In genomic region chr13:60431108-60431700, GRCh38 we compare ENCODE assay signal across 9 cellular contexts. TPM values are rescaled to one million over a fixed set of nuclear protein-coding genes. Genes with fewer than 3 reads are reported as not detected.
DNase-seq lines count a peak whose midpoint lies in the region; ATAC-seq, FAIRE-seq and TF ChIP-seq lines count a peak whose summit lies in the region.
"Had no signal": no experiment of that assay in that cellular context is flagged by ENCODE, and none has a peak within 500 bp of the region (broad histone marks: within the 10 kb centered on the region; RNA-seq: fewer than 3 reads in every experiment).

No MANE protein-coding gene starts in this region.

- no peaks in the 10 kb centered on the region for H3K27me3 ChIP-seq in esophagus muscularis mucosa

- H3K27ac Mint-ChIP-seq in natural killer cell: no peak overlapping the region

- H3K27me3 Mint-ChIP-seq in natural killer cell (ENCODE audit: low read depth in 2 of 2): no peaks in the 10 kb centered on the region

- H3K9me3 ChIP-seq in HEK293 (ENCODE audit: control insufficient read depth, insufficient read depth, low read depth, low read length) (no peaks in the 10 kb centered on the region), esophagus muscularis mucosa (no peaks in the 10 kb centered on the region)
- H3K9me3 ChIP-seq: HAP-1 had no signal

- FAIRE-seq in A204.1 (lab: Jason Lieb, UNC): peak; percentile 99

- ATAC-seq in natural killer cell: peak; percentile 82 to 89 (median 84)

- peaks cover 32 to 34% of the 10 kb centered on the region in 2 donors for H3K4me1 Mint-ChIP-seq in natural killer cell

- POLR2A ChIA-PET in HEK293 (lab: Yijun Ruan, JAX): no interaction called here

- DNase-seq in GM12864 (ENCODE audit: low read depth): peak; percentile 54
- peak; percentile 66 for DNase-seq in LoVo (ENCODE audit: low spot score)
- peak; percentile 77 for DNase-seq in SIG-M5 treated with dmso at 0.1 percent for 504 hours (lab: John Stamatoyannopoulos, UW; ENCODE audit: unreplicated experiment)
- DNase-seq in esophagus muscularis mucosa (ENCODE audit: extremely low spot score): no peak
- no peak for DNase-seq in natural killer cell
- no peak for DNase-seq in HK-2 (ENCODE audit: unreplicated experiment)

- intact Hi-C loops in esophagus muscularis mucosa (cut with DNase I) (loop anchor here (2.0 kb wide), 1 partner anchor 36 kb away; no protein-coding TSS in a partner anchor), natural killer cell (cut with micrococcal nuclease) (loop anchor here (2.0 to 5.0 kb wide), 3 partner anchors 34 to 1039 kb away; partner anchors contain the start of gene TDRD3)

- H3K4me3 ChIP-seq in GM12864 (ENCODE audit: low read depth, low read length): no peak overlapping the region
- H3K4me3 ChIP-seq in HEK293 (ENCODE audit: low read depth, low read length): no peak overlapping the region
- no peak overlapping the region for H3K4me3 ChIP-seq in esophagus muscularis mucosa
- H3K4me3 ChIP-seq: HAP-1 had no signal

- CTCF ChIA-PET in HEK293 (lab: Yijun Ruan, JAX): interaction anchor here (1.0 to 2.2 kb wide), 5 partner anchors 36 to 104 kb away, joined by 5 to 6 read pairs (median 5); no protein-coding TSS in a partner anchor

- TF ChIP-seq EP300 in esophagus muscularis mucosa (IDR thresholded peaks at IDR 0.05): no peak

- no peaks in the 10 kb centered on the region for H3K9me3 Mint-ChIP-seq in natural killer cell

- no peak overlapping the region for H3K4me3 Mint-ChIP-seq in natural killer cell

- no peak for TF ChIP-seq POLR2A in esophagus muscularis mucosa (IDR thresholded peaks at IDR 0.05; ENCODE audit: low read depth)

- H3K36me3 Mint-ChIP-seq in natural killer cell: no peaks in the 10 kb centered on the region

- H3K4me1 ChIP-seq in HEK293 (ENCODE audit: control insufficient read depth, insufficient read depth, low read length) (no peaks in the 10 kb centered on the region), esophagus muscularis mucosa (no peaks in the 10 kb centered on the region)
- H3K4me1 ChIP-seq: HAP-1 had no signal

- TF ChIP-seq CTCF in GM12864 (IDR thresholded peaks at IDR 0.05; ENCODE audit: low read depth, low read length, missing control alignments) (peak; percentile 74), HEK293 (tag by site-specific recombination; IDR thresholded peaks at IDR 0.05) (no peak), esophagus muscularis mucosa (IDR thresholded peaks at IDR 0.05) (peak; percentile 86 to 93 (median 92)), natural killer cell (IDR thresholded peaks at IDR 0.05) (peak; percentile 97)

- H3K36me3 ChIP-seq in HEK293 (ENCODE audit: control insufficient read depth in 2 of 2, insufficient read depth in 1 of 2, low read length in 2 of 2): no peaks in the 10 kb centered on the region
- H3K36me3 ChIP-seq in esophagus muscularis mucosa: no peaks in the 10 kb centered on the region
- H3K36me3 ChIP-seq: HAP-1 had no signal

- H3K27ac ChIP-seq in HEK293 (ENCODE audit: extremely low read depth, low read depth, low read length): no peak overlapping the region
- H3K27ac ChIP-seq in esophagus muscularis mucosa (replicated peaks in 1 of 4): no peak overlapping the region

TF ChIP-seq in HEK293, 187 proteins besides CTCF, POLR2A, EP300 and RAD21:
- peak; percentile 84 for TF ChIP-seq SCRT2 (tag by site-specific recombination; IDR thresholded peaks at IDR 0.05)
- TF ChIP-seq ZFP41 (tag by site-specific recombination; IDR thresholded peaks at IDR 0.05; ENCODE audit: borderline replicate concordance): no peak
- TF ChIP-seq ZNF654 (tag by site-specific recombination; IDR thresholded peaks at IDR 0.05; ENCODE audit: low read depth): peak; percentile 83
- no peak for TF ChIP-seq ZNF792 (tag by site-specific recombination; IDR thresholded peaks at IDR 0.05)
- peak; percentile 9 for TF ChIP-seq ZNF529 (tag by site-specific recombination; IDR thresholded peaks at IDR 0.05; ENCODE audit: insufficient replicate concordance)
- no peak for TF ChIP-seq ATF2 (tag by site-specific recombination; IDR thresholded peaks at IDR 0.05; ENCODE audit: low read depth)
- 0 out of 2 replicates have a peak, but pooled peaks have one; percentile 36 for TF ChIP-seq ZNF660 (tag by site-specific recombination; IDR thresholded peaks at IDR 0.05)

RNA-seq across cellular contexts. Expression of gene TDRD3, which starts 34.2 kb away (rescaled TPM):
- total RNA-seq in esophagus muscularis mucosa (10 to 100 TPM; 16.1 to 35.3 (median 23.0) TPM), natural killer cell (10 to 100 TPM; 30.6 to 33.4 (median 32.1) TPM)

Comparison
In these comparisons a context has a peak if more than half of its experiments do, and no peak if none do; other contexts are left out.
1. DNase-seq: peak in GM12864 (single experiment), LoVo (single experiment) and SIG-M5 treated with dmso at 0.1 percent for 504 hours (single experiment); none in esophagus muscularis mucosa (single experiment), natural killer cell (single experiment) and HK-2 (single experiment).